In the genomic region with DNA sequence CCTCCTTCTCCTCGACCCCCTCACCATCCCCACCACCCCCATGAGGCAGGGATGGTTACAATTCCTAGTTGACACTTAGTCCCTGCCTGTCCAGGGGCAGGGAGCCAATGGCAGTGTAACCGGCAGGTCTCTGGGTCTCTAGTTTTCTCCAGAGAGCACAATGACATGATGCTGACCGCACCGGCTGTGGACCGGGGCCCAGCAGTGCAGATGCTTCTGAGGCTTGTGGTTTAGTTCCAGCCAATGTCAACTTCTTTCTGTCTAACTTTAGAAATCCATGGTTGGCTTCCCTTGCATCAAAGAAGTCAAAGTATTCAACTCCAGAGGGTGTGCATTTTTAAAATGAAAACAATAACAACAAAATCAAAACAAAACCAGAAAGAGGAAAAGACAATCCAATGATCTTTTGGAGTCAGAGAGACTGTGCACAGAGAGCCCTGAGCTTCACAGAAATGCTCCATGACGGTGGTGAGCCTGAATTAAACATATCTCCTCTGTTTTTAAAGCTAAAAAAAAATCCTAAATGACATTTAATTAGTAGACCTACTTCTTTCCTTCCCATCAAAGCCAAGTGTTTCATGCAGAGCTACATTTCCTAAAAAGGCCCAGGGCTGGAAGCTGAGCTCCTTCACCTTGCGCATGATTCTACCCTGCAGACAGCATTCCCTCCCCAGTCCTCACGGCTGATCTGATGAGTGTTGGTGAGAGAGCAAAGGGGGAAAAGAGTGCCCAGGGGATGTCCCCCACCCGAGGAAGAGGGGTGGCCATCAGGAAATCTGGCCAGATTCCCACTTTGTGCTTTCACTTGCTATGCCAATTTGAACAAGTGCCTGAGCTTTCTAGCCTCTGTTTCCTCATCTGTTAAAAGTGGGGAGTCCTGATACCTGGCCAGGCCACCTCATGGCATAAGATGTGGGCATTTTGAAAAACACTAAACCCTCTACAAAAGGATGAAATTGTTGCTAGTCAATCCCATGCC, we compare ENCODE assay signal across 9 cellular contexts.
DNase-seq lines count a peak whose midpoint lies in the region; ATAC-seq and TF ChIP-seq lines count a peak whose summit lies in the region.
"Had no signal": no experiment of that assay in that cellular context is flagged by ENCODE, and none has a peak within 500 bp of the region (broad histone marks: within the 10 kb centered on the region; RNA-seq: fewer than 3 reads in every experiment).

No MANE protein-coding gene starts in this region.

- H3K27me3 Mint-ChIP-seq in stimulated activated naive CD8-positive, alpha-beta T cell treated with anti-CD3 and anti-CD28 coated beads, Interleukin-15, amount 100 ng/mL, for 72 hours: peaks cover 43% of the 10 kb centered on the region

- H2AFZ ChIP-seq in mammary epithelial cell (ENCODE audit: low read depth, low read length): peak overlapping the region; percentile 68

- ATAC-seq in HG03460 (IDR thresholded peaks at IDR 0.05; ENCODE audit: unreplicated experiment): peak; percentile 64
- no peak for ATAC-seq in activated naive CD4-positive, alpha-beta T cell treated with anti-CD3 and anti-CD28 coated beads, Interleukin-2, amount 50 U/mL, for 72 hours
- ATAC-seq in GM21786 (IDR thresholded peaks at IDR 0.05; ENCODE audit: unreplicated experiment): no peak
- no peak for ATAC-seq in stimulated activated naive CD8-positive, alpha-beta T cell treated with anti-CD3 and anti-CD28 coated beads, Interleukin-15, amount 100 ng/mL, for 72 hours

- H3K27me3 ChIP-seq in mammary epithelial cell (ENCODE audit: insufficient read depth, low read length) (no peaks in the 10 kb centered on the region), neutrophil (no peaks in the 10 kb centered on the region)

- H3K27ac ChIP-seq in mammary epithelial cell (ENCODE audit: insufficient read depth, low read depth, low read length) (no peak overlapping the region), neutrophil (peak overlapping the region; percentile 16)

- H3K4me1 ChIP-seq in mammary epithelial cell (ENCODE audit: insufficient read depth, low read length) (peaks cover 18% of the 10 kb centered on the region), neutrophil (ENCODE audit: control insufficient read depth in 1 of 2, insufficient read depth in 1 of 2, low read depth in 1 of 2, low read length in 1 of 2) (peaks cover 6 to 8% of the 10 kb centered on the region in 2 experiments)

- no peaks in the 10 kb centered on the region for H4K20me1 ChIP-seq in mammary epithelial cell (ENCODE audit: insufficient read depth, low read length)

- no peaks in the 10 kb centered on the region for H3K36me3 Mint-ChIP-seq in activated naive CD4-positive, alpha-beta T cell treated with anti-CD3 and anti-CD28 coated beads, Interleukin-2, amount 50 U/mL, for 72 hours

- peaks cover 0 to 11% of the 10 kb centered on the region in 2 donors for H3K9me3 Mint-ChIP-seq in activated naive CD4-positive, alpha-beta T cell treated with anti-CD3 and anti-CD28 coated beads, Interleukin-2, amount 50 U/mL, for 72 hours
- peaks cover 0 to 3% of the 10 kb centered on the region in 2 donors for H3K9me3 Mint-ChIP-seq in stimulated activated naive CD8-positive, alpha-beta T cell treated with anti-CD3 and anti-CD28 coated beads, Interleukin-15, amount 100 ng/mL, for 72 hours

- TF ChIP-seq CTCF in mammary epithelial cell (conservative IDR thresholded peaks at IDR 0.05 in 1 of 2, IDR thresholded peaks at IDR 0.05 in 1 of 2; ENCODE audit: extremely low read depth in 1 of 2, insufficient read depth in 1 of 2, low read depth in 1 of 2, low read length in 2 of 2) (no peak), neutrophil (IDR thresholded peaks at IDR 0.05) (no peak)

- 35% methylated on average over 8 of the region's 9 CpGs for WGBS in mammary epithelial cell (ENCODE audit: low coverage, missing lambda C conversion rate)

- dilution Hi-C loops in mammary epithelial cell (cut with HindIII; ENCODE audit: low sequenced_read_pairs): no loop called here

- H3K4me3 Mint-ChIP-seq in stimulated activated naive CD8-positive, alpha-beta T cell treated with anti-CD3 and anti-CD28 coated beads, Interleukin-15, amount 100 ng/mL, for 72 hours: no peak overlapping the region
- H3K4me3 Mint-ChIP-seq: T-cell had no signal

- DNase-seq in GDM1 (lab: John Stamatoyannopoulos, UW) (peak; percentile 70), mammary epithelial cell (no peak), NCI-H524 treated with DMSO at 0.1 percent for 48 hours (lab: John Stamatoyannopoulos, UW) (no peak)
- no peak for DNase-seq in activated naive CD4-positive, alpha-beta T cell treated with anti-CD3 and anti-CD28 coated beads, Interleukin-2, amount 50 U/mL, for 72 hours (ENCODE audit: low spot score in 2 of 2)
- no peak for DNase-seq in stimulated activated naive CD8-positive, alpha-beta T cell treated with anti-CD3 and anti-CD28 coated beads, Interleukin-15, amount 100 ng/mL, for 72 hours

- in situ Hi-C loops in mammary epithelial cell (cut with MboI; ENCODE audit: low sequenced_read_pairs in 2 of 2): no loop called here

- no peaks in the 10 kb centered on the region for H3K79me2 ChIP-seq in mammary epithelial cell (ENCODE audit: insufficient read depth, low read length)

- H3K4me1 Mint-ChIP-seq in stimulated activated naive CD8-positive, alpha-beta T cell treated with anti-CD3 and anti-CD28 coated beads, Interleukin-15, amount 100 ng/mL, for 72 hours: peaks cover 12% of the 10 kb centered on the region

- intact Hi-C loops in mammary epithelial cell (cut with micrococcal nuclease): no loop called here

- BruUV-seq in mammary epithelial cell (replicated peaks; lab: Mats Ljungman, UMichigan): no TSS peak

- H3K27ac Mint-ChIP-seq in activated naive CD4-positive, alpha-beta T cell treated with anti-CD3 and anti-CD28 coated beads, Interleukin-2, amount 50 U/mL, for 72 hours: no peak overlapping the region
- no peak overlapping the region for H3K27ac Mint-ChIP-seq in stimulated activated naive CD8-positive, alpha-beta T cell treated with anti-CD3 and anti-CD28 coated beads, Interleukin-15, amount 100 ng/mL, for 72 hours
- H3K27ac Mint-ChIP-seq: T-cell had no signal

- no peaks in the 10 kb centered on the region for H3K9me3 ChIP-seq in mammary epithelial cell (replicated peaks; ENCODE audit: insufficient read depth, low read length)
- no peaks in the 10 kb centered on the region for H3K9me3 ChIP-seq in neutrophil

- H3K4me3 ChIP-seq in mammary epithelial cell (replicated peaks in 1 of 3; ENCODE audit: insufficient read depth in 1 of 3, low read depth in 2 of 3, low read length in 3 of 3) (no peak overlapping the region), neutrophil (ENCODE audit: low read depth in 1 of 2, low read length in 1 of 2) (no peak overlapping the region)

- no peak overlapping the region for H3K9ac ChIP-seq in mammary epithelial cell (ENCODE audit: insufficient read depth, low read length)

- no peak overlapping the region for H3K4me2 ChIP-seq in mammary epithelial cell (ENCODE audit: insufficient read depth, low read depth, low read length)

- H3K36me3 ChIP-seq in mammary epithelial cell (ENCODE audit: insufficient read depth, low read length): no peaks in the 10 kb centered on the region
- no peaks in the 10 kb centered on the region for H3K36me3 ChIP-seq in neutrophil

- CTCF ChIA-PET in mammary epithelial cell (lab: Charles Lee; ENCODE audit: low non-redundant PET): no interaction called here
